Comparison of ENCODE assay signal across 8 cellular contexts in genomic region chr9:4832786-4833579, GRCh38. TPM values are rescaled to one million over a fixed set of nuclear protein-coding genes. Genes with fewer than 3 reads are reported as not detected.
DNase-seq lines count a peak whose midpoint lies in the region; ATAC-seq and TF ChIP-seq lines count a peak whose summit lies in the region.

No MANE protein-coding gene starts in this region.

- peak; percentile 98 for DNase-seq in EH (ENCODE audit: low read depth)
- DNase-seq in RKO (ENCODE audit: low spot score), result peak; percentile 93
- DNase-seq in coronary artery (ENCODE audit: low spot score), result no peak
- no peak for DNase-seq in gastrocnemius medialis
- no peak for DNase-seq in left ventricle myocardium inferior
- DNase-seq in NCI-H345 treated with DMSO at 0.1 percent for 48 hours (lab: John Stamatoyannopoulos, UW; ENCODE audit: unreplicated experiment), result no peak

- H3K4me1 ChIP-seq in gastrocnemius medialis (peaks cover 41 to 44% of the 10 kb centered on the region in 2 donors), left ventricle myocardium inferior (peaks cover 16% of the 10 kb centered on the region)

- H3K9me3 ChIP-seq in gastrocnemius medialis (no peaks in the 10 kb centered on the region), left ventricle myocardium inferior (replicated peaks) (no peaks in the 10 kb centered on the region)

- in situ Hi-C loops in gastrocnemius medialis (cut with MboI; ENCODE audit: low sequenced_read_pairs in 4 of 4), result no loop called here

- TF ChIP-seq CTCF in coronary artery (IDR thresholded peaks at IDR 0.05), result no peak
- TF ChIP-seq CTCF in gastrocnemius medialis (IDR thresholded peaks at IDR 0.05 in 4 of 5, conservative IDR thresholded peaks at IDR 0.05 in 1 of 5), result no peak
- TF ChIP-seq CTCF in left ventricle myocardium inferior (IDR thresholded peaks at IDR 0.05; ENCODE audit: borderline replicate concordance), result no peak

- intact Hi-C loops in gastrocnemius medialis (cut with DNase I; ENCODE audit: low total_unique reads), result no loop called here
- intact Hi-C loops in left ventricle myocardium inferior (cut with micrococcal nuclease), result no loop called here

- peaks cover 0 to 16% of the 10 kb centered on the region in 2 donors for H3K36me3 ChIP-seq in gastrocnemius medialis
- H3K36me3 ChIP-seq in left ventricle myocardium inferior, result peaks cover 5% of the 10 kb centered on the region

- no peak overlapping the region for H3K4me3 ChIP-seq in coronary artery
- H3K4me3 ChIP-seq in gastrocnemius medialis, result no peak overlapping the region
- H3K4me3 ChIP-seq in left ventricle myocardium inferior, result no peak overlapping the region

- TF ChIP-seq POLR2A in gastrocnemius medialis (IDR thresholded peaks at IDR 0.05), result peak in 1 of 2 donors; percentile 22

- H3K27me3 ChIP-seq in gastrocnemius medialis (no peaks in the 10 kb centered on the region), left ventricle myocardium inferior (ENCODE audit: low read depth) (no peaks in the 10 kb centered on the region)

- peak overlapping the region; percentile 32 to 70 for H3K27ac ChIP-seq in coronary artery
- peak overlapping the region; percentile 48 to 83 (median 76) for H3K27ac ChIP-seq in gastrocnemius medialis
- H3K27ac ChIP-seq in left ventricle myocardium inferior (replicated peaks), result no peak overlapping the region

- ATAC-seq in gastrocnemius medialis, result peak; percentile 71 to 92
- no peak for ATAC-seq in HG03139 (IDR thresholded peaks at IDR 0.05; ENCODE audit: unreplicated experiment)
- no peak for ATAC-seq in GM21360 (IDR thresholded peaks at IDR 0.05; ENCODE audit: unreplicated experiment)

RNA-seq across cellular contexts. Expression of gene RCL1, which starts 40.2 kb away (rescaled TPM):
- total RNA-seq in gastrocnemius medialis (10 to 100 TPM; 18.8 to 62.4 (median 26.2) TPM), left ventricle myocardium inferior (4.9 TPM)

Comparison
In these comparisons a context has a peak if more than half of its experiments do, and no peak if none do; other contexts are left out.
1. DNase-seq: peak in EH (single experiment) and RKO (single experiment); none in coronary artery (single experiment), gastrocnemius medialis (0 of 2), left ventricle myocardium inferior (single experiment) and NCI-H345 treated with DMSO at 0.1 percent for 48 hours (single experiment).
2. ATAC-seq: peak in gastrocnemius medialis (2 of 2); none in HG03139 (single experiment) and GM21360 (single experiment).